In the genomic region with DNA sequence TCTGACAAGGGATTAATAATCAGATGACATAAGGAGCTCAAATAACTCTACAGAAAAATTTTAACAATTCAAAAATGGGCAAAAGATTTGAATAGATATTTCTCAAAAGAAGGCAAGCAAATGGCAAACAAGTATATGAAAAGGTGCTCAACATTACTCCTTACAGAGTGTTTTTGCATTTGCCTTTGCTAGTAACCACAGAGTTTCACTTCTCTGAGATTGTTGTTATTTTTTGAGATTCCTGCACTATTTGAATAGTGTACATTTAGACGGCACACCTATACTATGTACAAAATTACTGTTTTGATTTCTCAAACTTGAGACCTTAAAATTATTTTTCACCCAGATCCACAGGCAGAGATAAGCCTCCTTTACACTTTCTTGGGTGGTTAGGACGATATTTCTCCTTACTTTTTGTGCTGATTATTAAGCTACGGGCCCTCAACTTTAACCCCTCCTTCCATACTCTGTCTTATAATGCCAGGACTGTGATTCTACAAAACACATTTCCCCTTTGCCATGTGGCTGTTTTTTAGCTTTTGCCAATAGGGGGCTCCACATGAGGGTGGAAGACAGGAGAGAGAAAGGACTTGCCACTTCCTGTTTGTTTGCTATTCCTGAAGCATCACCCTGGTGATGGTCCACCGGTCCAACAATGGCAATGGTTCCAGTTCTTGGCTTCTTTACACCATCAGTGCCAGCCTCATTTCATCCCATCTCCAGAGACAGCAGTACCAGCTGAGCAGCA, we compare ENCODE assay signal across 1 cellular context.
TF ChIP-seq lines count a peak whose summit lies in the region.

No MANE protein-coding gene starts in this region.

TF ChIP-seq in GM12878, 131 proteins besides CTCF, POLR2A, EP300 and RAD21 (continued from another document):
- TF ChIP-seq NR2C1 (IDR thresholded peaks at IDR 0.05) (no peak), NFYA (IDR thresholded peaks at IDR 0.05; ENCODE audit: borderline replicate concordance, low read depth, low read length) (no peak), SPI1 (IDR thresholded peaks at IDR 0.05; ENCODE audit: borderline replicate concordance, insufficient read depth, low read depth, low read length) (peak; percentile 47), HDAC6 (IDR thresholded peaks at IDR 0.05; ENCODE audit: unreplicated experiment) (no peak)
- TF ChIP-seq, protein P1, sequence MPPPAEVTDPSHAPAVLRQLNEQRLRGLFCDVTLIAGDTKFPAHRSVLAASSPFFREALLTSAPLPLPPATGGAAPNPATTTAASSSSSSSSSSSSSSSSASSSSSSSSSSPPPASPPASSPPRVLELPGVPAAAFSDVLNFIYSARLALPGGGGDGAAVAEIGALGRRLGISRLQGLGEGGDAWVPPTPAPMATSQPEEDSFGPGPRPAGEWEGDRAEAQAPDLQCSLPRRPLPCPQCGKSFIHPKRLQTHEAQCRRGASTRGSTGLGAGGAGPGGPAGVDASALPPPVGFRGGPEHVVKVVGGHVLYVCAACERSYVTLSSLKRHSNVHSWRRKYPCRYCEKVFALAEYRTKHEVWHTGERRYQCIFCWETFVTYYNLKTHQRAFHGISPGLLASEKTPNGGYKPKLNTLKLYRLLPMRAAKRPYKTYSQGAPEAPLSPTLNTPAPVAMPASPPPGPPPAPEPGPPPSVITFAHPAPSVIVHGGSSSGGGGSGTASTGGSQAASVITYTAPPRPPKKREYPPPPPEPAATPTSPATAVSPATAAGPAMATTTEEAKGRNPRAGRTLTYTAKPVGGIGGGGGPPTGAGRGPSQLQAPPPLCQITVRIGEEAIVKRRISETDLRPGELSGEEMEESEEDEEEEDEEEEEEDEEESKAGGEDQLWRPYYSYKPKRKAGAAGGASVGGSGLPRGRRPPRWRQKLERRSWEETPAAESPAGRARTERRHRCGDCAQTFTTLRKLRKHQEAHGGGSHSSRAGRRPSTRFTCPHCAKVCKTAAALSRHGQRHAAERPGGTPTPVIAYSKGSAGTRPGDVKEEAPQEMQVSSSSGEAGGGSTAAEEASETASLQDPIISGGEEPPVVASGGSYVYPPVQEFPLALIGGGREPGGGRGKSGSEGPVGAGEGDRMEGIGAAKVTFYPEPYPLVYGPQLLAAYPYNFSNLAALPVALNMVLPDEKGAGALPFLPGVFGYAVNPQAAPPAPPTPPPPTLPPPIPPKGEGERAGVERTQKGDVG (CRISPR knock-in tag; IDR thresholded peaks at IDR 0.05), result no peak
